In genomic region chr16:49833796-49834195, GRCh38 we compare ENCODE assay signal across 14 cellular contexts. TPM values are rescaled to one million over a fixed set of nuclear protein-coding genes. Genes with fewer than 3 reads are reported as not detected.
DNase-seq lines count a peak whose midpoint lies in the region; ATAC-seq and TF ChIP-seq lines count a peak whose summit lies in the region.
"Had no signal": no experiment of that assay in that cellular context is flagged by ENCODE, and none has a peak within 500 bp of the region (broad histone marks: within the 10 kb centered on the region; RNA-seq: fewer than 3 reads in every experiment).

No MANE protein-coding gene starts in this region.

- no peak for TF ChIP-seq POLR2A in esophagus muscularis mucosa (IDR thresholded peaks at IDR 0.05; ENCODE audit: low read depth)

- peaks cover 12% of the 10 kb centered on the region for H3K36me3 Mint-ChIP-seq in nephron (ENCODE audit: low read depth)
- no peaks in the 10 kb centered on the region for H3K36me3 Mint-ChIP-seq in activated T-helper 1 cell treated with anti-CD3 and anti-CD28 coated beads, Interleukin-12 subunit alpha, Interleukin-12 subunit beta, Interleukin-2, Interleukin-4 antibody, amounts not matched to agents 30 ng/mL and 10 ng/mL and 1 ng/mL, durations not matched to agents 14 hours and 24 hours and 36 hours (ENCODE audit: low read depth)
- H3K36me3 Mint-ChIP-seq: CD14-positive monocyte; natural killer cell treated with Interleukin-12 subunit alpha and Interleukin-12 subunit beta and Interleukin-15 and Interleukin-18, amount 100 ng/mL, for 72 hours had no signal

- H3K27me3 ChIP-seq in esophagus muscularis mucosa (peaks cover 0 to 5% (median 0%) of the 10 kb centered on the region in 4 donors), thoracic aorta (replicated peaks; ENCODE audit: insufficient read depth) (no peaks in the 10 kb centered on the region)

- H3K4me1 Mint-ChIP-seq in nephron = peaks cover 83% of the 10 kb centered on the region
- H3K4me1 Mint-ChIP-seq in activated T-helper 1 cell treated with anti-CD3 and anti-CD28 coated beads, Interleukin-12 subunit alpha, Interleukin-12 subunit beta, Interleukin-2, Interleukin-4 antibody, amounts not matched to agents 30 ng/mL and 10 ng/mL and 1 ng/mL, durations not matched to agents 14 hours and 24 hours and 36 hours (ENCODE audit: low read depth) = no peaks in the 10 kb centered on the region
- H3K4me1 Mint-ChIP-seq: CD14-positive monocyte had no signal

- DNase-seq in SK-N-MC (ENCODE audit: low read depth, low spot score) = no peak
- no peak for DNase-seq in esophagus muscularis mucosa (ENCODE audit: extremely low spot score)
- no peak for DNase-seq in thoracic aorta (ENCODE audit: low spot score)
- no peak for DNase-seq in activated T-helper 1 cell treated with anti-CD3 and anti-CD28 coated beads, Interleukin-12 subunit alpha, Interleukin-12 subunit beta, Interleukin-2, Interleukin-4 antibody, amounts not matched to agents 30 ng/mL and 10 ng/mL and 1 ng/mL, durations not matched to agents 14 hours and 24 hours and 36 hours (ENCODE audit: low spot score)
- DNase-seq in mesenteric fat pad (ENCODE audit: low spot score) = no peak
- DNase-seq: NCI-H2081; NK-92 treated with Interleukin-12 subunit alpha and Interleukin-12 subunit beta, amount 100 ng/mL, for 24 hours; SW 1271 had no signal

- no peak for ATAC-seq in thoracic aorta (ENCODE audit: insufficient number of reproducible peaks, low FRiP score, low read depth)
- no peak for ATAC-seq in GM21717 (IDR thresholded peaks at IDR 0.05; ENCODE audit: unreplicated experiment)
- no peak for ATAC-seq in HG03520 (IDR thresholded peaks at IDR 0.05; ENCODE audit: unreplicated experiment)
- ATAC-seq: natural killer cell treated with Interleukin-12 subunit alpha and Interleukin-12 subunit beta and Interleukin-15 and Interleukin-18, amount 100 ng/mL, for 72 hours had no signal

- intact Hi-C loops in esophagus muscularis mucosa (cut with DNase I) = no loop called here
- intact Hi-C loops in activated T-helper 1 cell treated with anti-CD3 and anti-CD28 coated beads, Interleukin-12 subunit alpha, Interleukin-12 subunit beta, Interleukin-2, Interleukin-4 antibody, amounts not matched to agents 30 ng/mL and 10 ng/mL and 1 ng/mL, durations not matched to agents 14 hours and 24 hours and 36 hours (cut with micrococcal nuclease) = no loop called here

- H3K27me3 Mint-ChIP-seq in nephron (ENCODE audit: low read depth) = no peaks in the 10 kb centered on the region
- H3K27me3 Mint-ChIP-seq in activated T-helper 1 cell treated with anti-CD3 and anti-CD28 coated beads, Interleukin-12 subunit alpha, Interleukin-12 subunit beta, Interleukin-2, Interleukin-4 antibody, amounts not matched to agents 30 ng/mL and 10 ng/mL and 1 ng/mL, durations not matched to agents 14 hours and 24 hours and 36 hours (ENCODE audit: insufficient read depth) = peaks cover 10% of the 10 kb centered on the region

- peak overlapping the region; percentile 95 for H3K27ac ChIP-seq in SK-N-MC
- peak overlapping the region; percentile 83 to 92 (median 92) for H3K27ac ChIP-seq in esophagus muscularis mucosa (replicated peaks in 1 of 4)
- H3K27ac ChIP-seq in thoracic aorta = peak overlapping the region; percentile 72 to 78
- H3K27ac ChIP-seq: epithelial cell of prostate had no signal

- peaks cover 57 to 84% (median 82%) of the 10 kb centered on the region in 4 donors for H3K4me1 ChIP-seq in esophagus muscularis mucosa
- H3K4me1 ChIP-seq in thoracic aorta (ENCODE audit: control insufficient read depth in 1 of 2, low read depth in 2 of 2) = peaks cover 56 to 89% of the 10 kb centered on the region in 2 donors

- peak overlapping the region in 2 of 3 experiments; percentile 69 to 72 for H3K4me3 Mint-ChIP-seq in nephron
- H3K4me3 Mint-ChIP-seq in activated T-helper 1 cell treated with anti-CD3 and anti-CD28 coated beads, Interleukin-12 subunit alpha, Interleukin-12 subunit beta, Interleukin-2, Interleukin-4 antibody, amounts not matched to agents 30 ng/mL and 10 ng/mL and 1 ng/mL, durations not matched to agents 14 hours and 24 hours and 36 hours = no peak overlapping the region
- H3K4me3 Mint-ChIP-seq: CD14-positive monocyte; natural killer cell treated with Interleukin-12 subunit alpha and Interleukin-12 subunit beta and Interleukin-15 and Interleukin-18, amount 100 ng/mL, for 72 hours had no signal

- no peak overlapping the region for H3K9ac ChIP-seq in SK-N-MC (ENCODE audit: insufficient read length)

- no peak for TF ChIP-seq EP300 in esophagus muscularis mucosa (IDR thresholded peaks at IDR 0.05)

- no peak overlapping the region for H3K4me3 ChIP-seq in SK-N-MC
- H3K4me3 ChIP-seq in esophagus muscularis mucosa = no peak overlapping the region
- no peak overlapping the region for H3K4me3 ChIP-seq in thoracic aorta

- TF ChIP-seq CTCF in esophagus muscularis mucosa (IDR thresholded peaks at IDR 0.05) (no peak), nephron (IDR thresholded peaks at IDR 0.05; ENCODE audit: unreplicated experiment in 3 of 3) (no peak), thoracic aorta (IDR thresholded peaks at IDR 0.05) (no peak)

- 55% methylated on average over 8 of the region's 9 CpGs for WGBS in esophagus muscularis mucosa

- no peaks in the 10 kb centered on the region for H3K36me3 ChIP-seq in SK-N-MC (ENCODE audit: insufficient read depth, low read length)
- H3K36me3 ChIP-seq in esophagus muscularis mucosa = no peaks in the 10 kb centered on the region
- H3K36me3 ChIP-seq in thoracic aorta = no peaks in the 10 kb centered on the region

- H3K9me3 Mint-ChIP-seq in nephron = no peaks in the 10 kb centered on the region
- H3K9me3 Mint-ChIP-seq in activated T-helper 1 cell treated with anti-CD3 and anti-CD28 coated beads, Interleukin-12 subunit alpha, Interleukin-12 subunit beta, Interleukin-2, Interleukin-4 antibody, amounts not matched to agents 30 ng/mL and 10 ng/mL and 1 ng/mL, durations not matched to agents 14 hours and 24 hours and 36 hours = no peaks in the 10 kb centered on the region
- H3K9me3 Mint-ChIP-seq: natural killer cell treated with Interleukin-12 subunit alpha and Interleukin-12 subunit beta and Interleukin-15 and Interleukin-18, amount 100 ng/mL, for 72 hours had no signal

- H3K9me3 ChIP-seq in SK-N-MC (ENCODE audit: low read depth, low read length) (no peaks in the 10 kb centered on the region), esophagus muscularis mucosa (no peaks in the 10 kb centered on the region), thoracic aorta (no peaks in the 10 kb centered on the region)

- H3K27ac Mint-ChIP-seq in nephron = peak overlapping the region; percentile 95 to 100 (median 98)
- H3K27ac Mint-ChIP-seq in activated T-helper 1 cell treated with anti-CD3 and anti-CD28 coated beads, Interleukin-12 subunit alpha, Interleukin-12 subunit beta, Interleukin-2, Interleukin-4 antibody, amounts not matched to agents 30 ng/mL and 10 ng/mL and 1 ng/mL, durations not matched to agents 14 hours and 24 hours and 36 hours = no peak overlapping the region
- H3K27ac Mint-ChIP-seq: CD14-positive monocyte; natural killer cell treated with Interleukin-12 subunit alpha and Interleukin-12 subunit beta and Interleukin-15 and Interleukin-18, amount 100 ng/mL, for 72 hours had no signal

RNA-seq across cellular contexts. Expression of gene ZNF423, which starts 22.1 kb away (rescaled TPM):
- total RNA-seq in esophagus muscularis mucosa (10 to 100 TPM in 2 of 4 donors, 1 to 10 TPM in 2; 8.7 to 22.5 (median 10.3) TPM), thoracic aorta (10 to 100 TPM; 16.2 to 22.9 TPM), mesenteric fat pad (13.5 TPM)
- total RNA-seq in activated T-helper 1 cell treated with anti-CD3 and anti-CD28 coated beads, Interleukin-12 subunit alpha, Interleukin-12 subunit beta, Interleukin-2, Interleukin-4 antibody, amounts not matched to agents 30 ng/mL and 10 ng/mL and 1 ng/mL, durations not matched to agents 14 hours and 24 hours and 36 hours = not detected in 2 replicates
- total RNA-seq: natural killer cell treated with Interleukin-12 subunit alpha and Interleukin-12 subunit beta and Interleukin-15 and Interleukin-18, amount 100 ng/mL, for 72 hours had no signal
